Comparison of ENCODE assay signal across 13 cellular contexts in the genomic region with DNA sequence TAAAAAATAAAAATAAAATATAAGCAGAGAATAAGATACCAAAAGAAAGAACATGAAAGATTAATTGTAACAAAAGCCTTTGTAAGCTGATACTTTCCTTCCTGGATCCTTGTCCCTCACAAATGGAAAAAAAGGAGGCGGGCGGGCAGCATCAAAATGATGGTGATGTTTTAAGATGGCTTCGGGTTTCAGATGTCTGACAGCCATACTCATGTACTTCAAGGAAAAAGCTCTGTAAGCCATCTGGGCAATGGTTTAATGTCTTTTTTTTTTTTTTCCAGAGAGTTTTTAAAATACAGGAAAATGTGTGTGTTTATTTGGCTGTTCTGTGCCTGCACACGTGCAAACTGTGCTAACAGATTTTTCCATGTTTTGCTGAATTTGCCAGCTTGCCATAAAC. TPM values are rescaled to one million over a fixed set of nuclear protein-coding genes. Genes with fewer than 3 reads are reported as not detected.
DNase-seq lines count a peak whose midpoint lies in the region; ATAC-seq and TF ChIP-seq lines count a peak whose summit lies in the region.
"Had no signal": no experiment of that assay in that cellular context is flagged by ENCODE, and none has a peak within 500 bp of the region (broad histone marks: within the 10 kb centered on the region; RNA-seq: fewer than 3 reads in every experiment).

No MANE protein-coding gene starts in this region.

- H3K4me1 ChIP-seq in right atrium auricular region (peaks cover 0 to 62% of the 10 kb centered on the region in 2 donors), muscle layer of duodenum (ENCODE audit: control insufficient read depth in 1 of 2, insufficient read depth in 2 of 2, low read length in 2 of 2) (peaks cover 25 to 66% of the 10 kb centered on the region in 2 donors), aorta (ENCODE audit: control insufficient read depth in 1 of 2, insufficient read depth in 2 of 2, low read length in 2 of 2) (peaks cover 2 to 8% of the 10 kb centered on the region in 2 donors), MM.1S (ENCODE audit: low read length) (no peaks in the 10 kb centered on the region)

- no peaks in the 10 kb centered on the region for H4K20me1 ChIP-seq in MM.1S (ENCODE audit: insufficient read depth, low read length)

- 21 to 29% methylated on average over 4 of the region's 4 CpGs for WGBS in aorta, 2 donors

- peak; percentile 26 for DNase-seq in right atrium auricular region (ENCODE audit: low spot score)
- no peak for DNase-seq in left cardiac atrium
- DNase-seq in dedifferentiated amniotic fluid mesenchymal stem cell (ENCODE audit: extremely low spot score): peak; percentile 38
- DNase-seq in aorta: no peak
- DNase-seq in MM.1S: no peak
- DNase-seq in globus pallidus (ENCODE audit: low spot score): no peak
- DNase-seq in SHP77 treated with DMSO at 0.1 percent for 48 hours (lab: John Stamatoyannopoulos, UW): no peak
- DNase-seq: activated CD8-positive, alpha-beta memory T cell treated with anti-CD3 and anti-CD28 coated beads, Interleukin-2, amount 50 U/mL, for 4 hours; activated naive CD4-positive, alpha-beta T cell treated with anti-CD3 and anti-CD28 coated beads, Interleukin-2, amount 50 U/mL, for 16 hours; NCI-H1092 treated with DMSO at 0.1 percent for 48 hours; small intestine had no signal

- no peak overlapping the region for H2AFZ ChIP-seq in MM.1S (ENCODE audit: low read length)

- intact Hi-C loops in left cardiac atrium (cut with DNase I): no loop called here
- intact Hi-C loops in aorta (cut with DNase I): loop anchor here in 1 of 2 donors (5.0 kb wide), 1 partner anchor 34 kb away; the partner anchor contains the start of gene AFAP1

- no peaks in the 10 kb centered on the region for H3F3A ChIP-seq in MM.1S (ENCODE audit: insufficient read depth, low read length)

- no peak for TF ChIP-seq CTCF in right atrium auricular region (IDR thresholded peaks at IDR 0.05)
- no peak for TF ChIP-seq CTCF in MM.1S (IDR thresholded peaks at IDR 0.05; ENCODE audit: low read length)

- no peak overlapping the region for H3K4me3 ChIP-seq in right atrium auricular region
- H3K4me3 ChIP-seq in muscle layer of duodenum (ENCODE audit: low read depth in 1 of 2, low read length in 2 of 2): no peak overlapping the region
- H3K4me3 ChIP-seq in aorta (ENCODE audit: low read length in 2 of 2): no peak overlapping the region
- no peak overlapping the region for H3K4me3 ChIP-seq in MM.1S (ENCODE audit: low read length)

- no peak for ATAC-seq in left cardiac atrium
- ATAC-seq in aorta (ENCODE audit: low FRiP score): no peak
- ATAC-seq: activated CD4-positive, CD25-positive, alpha-beta regulatory T cell treated with anti-CD3 and anti-CD28 coated beads, Interleukin-2, amount 50 U/mL, for 24 hours had no signal

- H3K9me2 ChIP-seq in MM.1S (replicated peaks; ENCODE audit: insufficient read depth, low read length): no peaks in the 10 kb centered on the region

- peak overlapping the region in 1 of 2 donors; percentile 56 for H3K27ac ChIP-seq in right atrium auricular region
- peak overlapping the region; percentile 0 for H3K27ac ChIP-seq in muscle layer of duodenum (ENCODE audit: low read length)
- H3K27ac ChIP-seq in aorta (ENCODE audit: low read depth in 1 of 2, low read length in 2 of 2): peak overlapping the region; percentile 22 to 62
- no peak overlapping the region for H3K27ac ChIP-seq in MM.1S (ENCODE audit: low read length)

- H3K9me3 ChIP-seq in right atrium auricular region: no peaks in the 10 kb centered on the region
- no peaks in the 10 kb centered on the region for H3K9me3 ChIP-seq in muscle layer of duodenum (ENCODE audit: control insufficient read depth in 1 of 2, low read length in 2 of 2)
- H3K9me3 ChIP-seq in aorta (ENCODE audit: control insufficient read depth, low read length): no peaks in the 10 kb centered on the region
- no peaks in the 10 kb centered on the region for H3K9me3 ChIP-seq in MM.1S (replicated peaks; ENCODE audit: insufficient read depth, low read length)

- H3K36me3 ChIP-seq in right atrium auricular region (no peaks in the 10 kb centered on the region), muscle layer of duodenum (ENCODE audit: control insufficient read depth in 1 of 2, insufficient read depth in 2 of 2, low read length in 2 of 2) (no peaks in the 10 kb centered on the region), aorta (ENCODE audit: control insufficient read depth in 1 of 2, insufficient read depth in 2 of 2, low read length in 1 of 2) (no peaks in the 10 kb centered on the region), MM.1S (replicated peaks; ENCODE audit: insufficient read depth, low read length) (no peaks in the 10 kb centered on the region)

- no peak overlapping the region for H3K9ac ChIP-seq in MM.1S (ENCODE audit: low read length)

- H3K27me3 ChIP-seq in right atrium auricular region (no peaks in the 10 kb centered on the region), muscle layer of duodenum (ENCODE audit: low read depth, low read length) (no peaks in the 10 kb centered on the region), aorta (ENCODE audit: control insufficient read depth in 1 of 2, insufficient read depth in 2 of 2, low read length in 1 of 2) (no peaks in the 10 kb centered on the region), MM.1S (replicated peaks; ENCODE audit: insufficient read depth, low read length) (peaks cover 95% of the 10 kb centered on the region)

- H3K79me2 ChIP-seq in MM.1S (ENCODE audit: low read length): no peaks in the 10 kb centered on the region

- no peak overlapping the region for H3K4me2 ChIP-seq in MM.1S (ENCODE audit: low read depth, low read length)

RNA-seq across cellular contexts. Expression of gene AFAP1, which starts 36.0 kb away (rescaled TPM):
- 10 to 100 TPM; 16.2 to 27.2 TPM for total RNA-seq in right atrium auricular region
- total RNA-seq in left cardiac atrium: 10 to 100 TPM; 19.6 to 33.3 TPM
- total RNA-seq in aorta: 10 to 100 TPM; 40.5 to 60.5 TPM
- polyA plus RNA-seq in aorta: 10 to 100 TPM in 1 of 2 donors, 1 to 10 TPM in 1; 4.6 to 13.3 TPM

Comparison
In these comparisons a context has a peak if more than half of its experiments do, and no peak if none do; other contexts are left out.
1. DNase-seq: peak in right atrium auricular region (single experiment) and dedifferentiated amniotic fluid mesenchymal stem cell (single experiment); none in left cardiac atrium (single experiment), aorta (0 of 2), MM.1S (single experiment), globus pallidus (single experiment) and SHP77 treated with DMSO at 0.1 percent for 48 hours (single experiment).